ENCODE assay signal across 31 cellular contexts in the genomic region with DNA sequence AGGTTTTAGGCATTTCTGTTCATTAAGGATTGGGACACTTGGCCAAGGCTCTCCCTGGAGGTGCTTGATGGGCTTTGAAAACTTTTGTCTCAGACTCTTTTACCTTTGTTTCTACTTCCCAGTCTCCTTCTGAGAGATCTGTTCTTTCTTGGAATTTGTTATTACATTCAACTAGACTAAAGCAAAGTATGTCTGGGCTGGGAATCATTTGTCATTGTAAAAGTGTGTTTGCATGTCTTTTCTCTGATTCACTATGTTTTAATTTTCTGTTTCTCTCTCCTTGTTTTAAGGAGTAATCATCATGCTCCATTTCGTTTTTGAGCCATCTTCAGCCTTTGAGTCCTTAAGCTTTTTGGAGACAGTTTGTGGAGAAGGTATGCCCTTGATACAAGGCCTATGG.
"Had no signal": no experiment of that assay in that cellular context is flagged by ENCODE, and none has a peak within 500 bp of the region (broad histone marks: within the 10 kb centered on the region; RNA-seq: fewer than 3 reads in every experiment).

No MANE protein-coding gene starts in this region.

- DNase-seq: activated CD4-positive, alpha-beta memory T cell treated with anti-CD3 and anti-CD28 coated beads, Interleukin-2, amount 10 ng/mL, durations not matched to agents 7 days and 5 days; activated CD4-positive, alpha-beta T cell treated with anti-CD3 and anti-CD28 coated beads for 1 hour; activated CD4-positive, alpha-beta T cell treated with anti-CD3 and anti-CD28 coated beads for 4 hours; activated CD4-positive, alpha-beta T cell treated with anti-CD3 and anti-CD28 coated beads, Interleukin-2, amount 10 ng/mL, durations not matched to agents 7 days and 5 days; activated CD4-positive, alpha-beta T cell treated with anti-CD3 and anti-CD28 coated beads, Interleukin-2, amount 50 U/mL, for 4 hours; activated CD8-positive, alpha-beta memory T cell treated with anti-CD3 and anti-CD28 coated beads, Interleukin-2, amount 50 U/mL, for 48 hours; activated gamma-delta T cell; activated naive CD4-positive, alpha-beta T cell; activated naive CD4-positive, alpha-beta T cell treated with anti-CD3 and anti-CD28 coated beads, Interleukin-2, amount 10 ng/mL, durations not matched to agents 7 days and 5 days; activated naive CD8-positive, alpha-beta T cell treated with anti-CD3 and anti-CD28 coated beads, Interleukin-2, amount 10 ng/mL, durations not matched to agents 7 days and 5 days; activated T-cell treated with anti-CD3 and anti-CD28 coated beads for 4 hours; activated T-cell treated with anti-CD3 and anti-CD28 coated beads, Interleukin-2, amount 50 U/mL, for 24 hours; activated T-cell treated with anti-CD3 and anti-CD28 coated beads, Interleukin-2, amount 50 U/mL, for 72 hours; brain microvascular endothelial cell; dorsolateral prefrontal cortex; effector memory CD4-positive, alpha-beta T cell; erythroblast; esophagus squamous epithelium; foreskin fibroblast; glutamatergic neuron; heart left ventricle; T-helper 2 cell had no signal

- H3K27me3 ChIP-seq: ascending aorta, brain microvascular endothelial cell, dorsolateral prefrontal cortex, esophagus squamous epithelium, heart left ventricle had no signal

- H3K9me3 ChIP-seq: ascending aorta, esophagus squamous epithelium, heart left ventricle had no signal

- H3K4me3 ChIP-seq: ascending aorta, coronary artery, dorsolateral prefrontal cortex, esophagus squamous epithelium, heart left ventricle had no signal

- H3K4me1 Mint-ChIP-seq: activated CD4-positive, alpha-beta memory T cell treated with anti-CD3 and anti-CD28 coated beads, Interleukin-2, amount 10 ng/mL, durations not matched to agents 7 days and 5 days; activated CD4-positive, alpha-beta T cell treated with anti-CD3 and anti-CD28 coated beads, Interleukin-2, amount 10 ng/mL, durations not matched to agents 7 days and 5 days; activated naive CD4-positive, alpha-beta T cell treated with anti-CD3 and anti-CD28 coated beads, Interleukin-2, amount 10 ng/mL, durations not matched to agents 7 days and 5 days; activated naive CD8-positive, alpha-beta T cell treated with anti-CD3 and anti-CD28 coated beads, Interleukin-2, amount 10 ng/mL, durations not matched to agents 7 days and 5 days; central memory CD8-positive, alpha-beta T cell; WTC11 had no signal

- ATAC-seq: activated naive CD4-positive, alpha-beta T cell treated with anti-CD3 and anti-CD28 coated beads, Interleukin-2, amount 50 U/mL, for 72 hours; activated T-cell treated with anti-CD3 and anti-CD28 coated beads, Interleukin-2, amount 50 U/mL, for 72 hours; heart left ventricle; WTC11 had no signal

- H3K9me3 Mint-ChIP-seq: activated CD4-positive, alpha-beta memory T cell treated with anti-CD3 and anti-CD28 coated beads, Interleukin-2, amount 10 ng/mL, durations not matched to agents 7 days and 5 days; activated CD4-positive, alpha-beta T cell treated with anti-CD3 and anti-CD28 coated beads, Interleukin-2, amount 10 ng/mL, durations not matched to agents 7 days and 5 days; activated naive CD4-positive, alpha-beta T cell treated with anti-CD3 and anti-CD28 coated beads, Interleukin-2, amount 10 ng/mL, durations not matched to agents 7 days and 5 days; activated naive CD4-positive, alpha-beta T cell treated with anti-CD3 and anti-CD28 coated beads, Interleukin-2, amount 50 U/mL, for 72 hours; activated naive CD8-positive, alpha-beta T cell treated with anti-CD3 and anti-CD28 coated beads, Interleukin-2, amount 10 ng/mL, durations not matched to agents 7 days and 5 days; activated T-cell treated with anti-CD3 and anti-CD28 coated beads, Interleukin-2, amount 50 U/mL, for 24 hours; activated T-cell treated with anti-CD3 and anti-CD28 coated beads, Interleukin-2, amount 50 U/mL, for 72 hours; central memory CD8-positive, alpha-beta T cell; dendritic cell treated with granulocyte-macrophage colony-stimulating factor and Interleukin-4, amounts not matched to agents 40 ng/mL and 50 ng/mL, for 4 days; WTC11 had no signal

- H3K27ac Mint-ChIP-seq: activated CD4-positive, alpha-beta memory T cell treated with anti-CD3 and anti-CD28 coated beads, Interleukin-2, amount 10 ng/mL, durations not matched to agents 7 days and 5 days; activated CD4-positive, alpha-beta T cell treated with anti-CD3 and anti-CD28 coated beads, Interleukin-2, amount 10 ng/mL, durations not matched to agents 7 days and 5 days; activated naive CD4-positive, alpha-beta T cell treated with anti-CD3 and anti-CD28 coated beads, Interleukin-2, amount 10 ng/mL, durations not matched to agents 7 days and 5 days; activated naive CD4-positive, alpha-beta T cell treated with anti-CD3 and anti-CD28 coated beads, Interleukin-2, amount 50 U/mL, for 72 hours; activated naive CD8-positive, alpha-beta T cell treated with anti-CD3 and anti-CD28 coated beads, Interleukin-2, amount 10 ng/mL, durations not matched to agents 7 days and 5 days; activated T-cell treated with anti-CD3 and anti-CD28 coated beads, Interleukin-2, amount 50 U/mL, for 24 hours; activated T-cell treated with anti-CD3 and anti-CD28 coated beads, Interleukin-2, amount 50 U/mL, for 72 hours; dendritic cell treated with granulocyte-macrophage colony-stimulating factor and Interleukin-4, amounts not matched to agents 40 ng/mL and 50 ng/mL, for 4 days; WTC11 had no signal

- H3K27ac ChIP-seq: ascending aorta, brain microvascular endothelial cell, coronary artery, dorsolateral prefrontal cortex, esophagus squamous epithelium, heart left ventricle, VCaP had no signal

- H3K27me3 Mint-ChIP-seq: activated CD4-positive, alpha-beta memory T cell treated with anti-CD3 and anti-CD28 coated beads, Interleukin-2, amount 10 ng/mL, durations not matched to agents 7 days and 5 days; activated CD4-positive, alpha-beta T cell treated with anti-CD3 and anti-CD28 coated beads, Interleukin-2, amount 10 ng/mL, durations not matched to agents 7 days and 5 days; activated naive CD4-positive, alpha-beta T cell treated with anti-CD3 and anti-CD28 coated beads, Interleukin-2, amount 10 ng/mL, durations not matched to agents 7 days and 5 days; activated naive CD8-positive, alpha-beta T cell treated with anti-CD3 and anti-CD28 coated beads, Interleukin-2, amount 10 ng/mL, durations not matched to agents 7 days and 5 days; activated T-cell treated with anti-CD3 and anti-CD28 coated beads, Interleukin-2, amount 50 U/mL, for 24 hours; central memory CD8-positive, alpha-beta T cell; dendritic cell treated with granulocyte-macrophage colony-stimulating factor and Interleukin-4, amounts not matched to agents 40 ng/mL and 50 ng/mL, for 4 days had no signal

- FAIRE-seq: bronchial epithelial cell, frontal cortex had no signal

- H3K36me3 Mint-ChIP-seq: activated naive CD4-positive, alpha-beta T cell treated with anti-CD3 and anti-CD28 coated beads, Interleukin-2, amount 10 ng/mL, durations not matched to agents 7 days and 5 days had no signal

- H3K36me3 ChIP-seq: ascending aorta, brain microvascular endothelial cell, esophagus squamous epithelium had no signal

- H3K4me3 Mint-ChIP-seq: activated CD4-positive, alpha-beta memory T cell treated with anti-CD3 and anti-CD28 coated beads, Interleukin-2, amount 10 ng/mL, durations not matched to agents 7 days and 5 days; activated CD4-positive, alpha-beta T cell treated with anti-CD3 and anti-CD28 coated beads, Interleukin-2, amount 10 ng/mL, durations not matched to agents 7 days and 5 days; activated naive CD4-positive, alpha-beta T cell treated with anti-CD3 and anti-CD28 coated beads, Interleukin-2, amount 10 ng/mL, durations not matched to agents 7 days and 5 days; activated naive CD8-positive, alpha-beta T cell treated with anti-CD3 and anti-CD28 coated beads, Interleukin-2, amount 10 ng/mL, durations not matched to agents 7 days and 5 days; activated T-cell treated with anti-CD3 and anti-CD28 coated beads, Interleukin-2, amount 50 U/mL, for 24 hours; activated T-cell treated with anti-CD3 and anti-CD28 coated beads, Interleukin-2, amount 50 U/mL, for 72 hours; central memory CD8-positive, alpha-beta T cell; dendritic cell treated with granulocyte-macrophage colony-stimulating factor and Interleukin-4, amounts not matched to agents 40 ng/mL and 50 ng/mL, for 4 days; WTC11 had no signal

- H3K4me1 ChIP-seq: ascending aorta, esophagus squamous epithelium had no signal
